ENCODE assay signal across 26 cellular contexts in genomic region chr6:81098109-81098814, GRCh38.
"Had no signal": no experiment of that assay in that cellular context is flagged by ENCODE, and none has a peak within 500 bp of the region (broad histone marks: within the 10 kb centered on the region; RNA-seq: fewer than 3 reads in every experiment).

No MANE protein-coding gene starts in this region.

- H3K36me3 Mint-ChIP-seq: immature natural killer cell, mesothelial cell of epicardium, naive B cell had no signal

- H3K27ac ChIP-seq: colonic mucosa, epithelial cell of prostate, esophagus squamous epithelium, gastroesophageal sphincter, heart left ventricle, hepatocyte, left lung, lower lobe of right lung had no signal

- H3K4me3 ChIP-seq: colonic mucosa, esophagus squamous epithelium, gastroesophageal sphincter, heart left ventricle, hepatocyte, left lung, lower lobe of right lung, mucosa of descending colon had no signal

- H3K27me3 ChIP-seq: colonic mucosa, esophagus squamous epithelium, gastroesophageal sphincter, heart left ventricle, hepatocyte, left lung had no signal

- H3K4me1 ChIP-seq: colonic mucosa, esophagus squamous epithelium, gastroesophageal sphincter, heart left ventricle, left lung, lower lobe of right lung had no signal

- H3K27ac Mint-ChIP-seq: dendritic cell treated with granulocyte-macrophage colony-stimulating factor and Interleukin-4, amounts not matched to agents 40 ng/mL and 50 ng/mL, for 4 days; effector memory CD8-positive, alpha-beta T cell; endodermal cell; immature natural killer cell; mesothelial cell of epicardium had no signal

- H3K36me3 ChIP-seq: colonic mucosa, esophagus squamous epithelium, gastroesophageal sphincter, heart left ventricle, left lung, lower lobe of right lung had no signal

- H3K9me3 ChIP-seq: colonic mucosa, esophagus squamous epithelium, gastroesophageal sphincter, lower lobe of right lung, mucosa of descending colon had no signal

- H3K27me3 Mint-ChIP-seq: dendritic cell treated with granulocyte-macrophage colony-stimulating factor and Interleukin-4, amounts not matched to agents 40 ng/mL and 50 ng/mL, for 4 days; effector memory CD8-positive, alpha-beta T cell; naive B cell had no signal

- DNase-seq: colonic mucosa; cortex of kidney; effector CD8-positive, alpha-beta T cell; effector memory CD8-positive, alpha-beta T cell; endodermal cell; erythroblast; esophagus squamous epithelium; foreskin fibroblast; foreskin melanocyte; hypothalamus; immature natural killer cell; islet precursor cell; left cardiac atrium; left ventricle myocardium superior; lower lobe of right lung; mesenchymal stem cell; mucosa of descending colon; naive B cell had no signal

- H3K4me3 Mint-ChIP-seq: dendritic cell treated with granulocyte-macrophage colony-stimulating factor and Interleukin-4, amounts not matched to agents 40 ng/mL and 50 ng/mL, for 4 days; effector memory CD8-positive, alpha-beta T cell; endodermal cell; immature natural killer cell; mesothelial cell of epicardium; naive B cell had no signal

- H3K4me1 Mint-ChIP-seq: endodermal cell, immature natural killer cell, mesothelial cell of epicardium, naive B cell had no signal

- ATAC-seq: effector memory CD8-positive, alpha-beta T cell; esophagus mucosa; gastroesophageal sphincter; heart left ventricle; left cardiac atrium; left lung; left ventricle myocardium superior; lower lobe of right lung; mucosa of descending colon had no signal
